Comparison of ENCODE assay signal across 7 cellular contexts in the genomic region with DNA sequence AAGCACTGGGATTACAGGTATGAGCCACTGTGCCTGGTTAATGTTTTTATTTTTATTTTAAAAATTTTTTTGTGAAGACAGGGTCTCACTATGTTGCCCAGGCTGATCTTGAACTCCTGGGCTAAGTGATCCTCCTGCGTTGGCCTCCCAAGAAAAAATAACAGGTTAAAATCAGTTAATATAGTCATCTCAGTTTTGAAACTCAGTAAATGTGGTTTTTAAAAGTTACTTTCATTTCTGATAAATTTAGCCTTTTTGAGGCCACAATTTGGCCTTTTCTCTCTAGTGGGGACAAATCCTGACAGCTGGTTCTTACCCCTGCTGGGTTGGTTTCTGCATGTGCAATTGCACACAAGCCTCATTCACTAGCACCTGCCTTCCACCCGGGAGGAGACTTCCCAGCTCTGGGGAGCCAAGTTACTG. TPM values are rescaled to one million over a fixed set of nuclear protein-coding genes. Genes with fewer than 3 reads are reported as not detected.
A peak's percentile ranks its signal among the peaks of the same experiment; 100 is the strongest.
DNase-seq lines count a peak whose midpoint lies in the region; ATAC-seq and TF ChIP-seq lines count a peak whose summit lies in the region.
"Had no signal": no experiment of that assay in that cellular context is flagged by ENCODE, and none has a peak within 500 bp of the region (broad histone marks: within the 10 kb centered on the region; RNA-seq: fewer than 3 reads in every experiment).

No MANE protein-coding gene starts in this region.

- intact Hi-C loops in esophagus muscularis mucosa (cut with DNase I) = no loop called here

- H3K27ac ChIP-seq in BLaER1 = 0 out of 2 replicates have a peak overlapping the region, but pooled peaks have one; percentile 3
- H3K27ac ChIP-seq in esophagus muscularis mucosa (replicated peaks in 1 of 4) = no peak overlapping the region
- H3K27ac ChIP-seq: SJSA1 had no signal

- H3K36me3 ChIP-seq in BLaER1 (peaks cover 74% of the 10 kb centered on the region), esophagus muscularis mucosa (peaks cover 12 to 71% (median 52%) of the 10 kb centered on the region in 4 donors)

- ATAC-seq in GM19467 (IDR thresholded peaks at IDR 0.05; ENCODE audit: unreplicated experiment) (peak; percentile 55), HG03442 (IDR thresholded peaks at IDR 0.05; ENCODE audit: unreplicated experiment) (peak; percentile 68)

- DNase-seq in occipital lobe (lab: John Stamatoyannopoulos, UW) (no peak), esophagus muscularis mucosa (ENCODE audit: extremely low spot score) (no peak), DMS114 treated with DMSO at 0.1 percent for 48 hours (lab: John Stamatoyannopoulos, UW; ENCODE audit: unreplicated experiment) (no peak)

- H3K4me2 ChIP-seq in BLaER1 = peak overlapping the region; percentile 27

- peaks cover 20% of the 10 kb centered on the region for H3K4me1 ChIP-seq in BLaER1
- peaks cover 7 to 27% (median 23%) of the 10 kb centered on the region in 4 donors for H3K4me1 ChIP-seq in esophagus muscularis mucosa

- H3K9me3 ChIP-seq in BLaER1 (no peaks in the 10 kb centered on the region), esophagus muscularis mucosa (no peaks in the 10 kb centered on the region)
- H3K9me3 ChIP-seq: SJSA1 had no signal

- H3K4me3 ChIP-seq in BLaER1 (no peak overlapping the region), esophagus muscularis mucosa (no peak overlapping the region)
- H3K4me3 ChIP-seq: SJSA1 had no signal

- 0 out of 2 replicates have a peak, but pooled peaks cover 7% of the 10 kb centered on the region for H4K20me1 ChIP-seq in BLaER1

- no peak for TF ChIP-seq EP300 in esophagus muscularis mucosa (IDR thresholded peaks at IDR 0.05)

- WGBS in esophagus muscularis mucosa = 76% methylated on average over 2 of the region's 2 CpGs

- no peak for TF ChIP-seq CTCF in esophagus muscularis mucosa (IDR thresholded peaks at IDR 0.05)

- H3K9ac ChIP-seq in BLaER1 = no peak overlapping the region

- TF ChIP-seq POLR2A in esophagus muscularis mucosa (IDR thresholded peaks at IDR 0.05; ENCODE audit: low read depth) = no peak

- H3K27me3 ChIP-seq in BLaER1 (no peaks in the 10 kb centered on the region), esophagus muscularis mucosa (no peaks in the 10 kb centered on the region)
- H3K27me3 ChIP-seq: SJSA1 had no signal

RNA-seq across cellular contexts. Expression of gene PMF1, which starts 13.3 kb away (rescaled TPM):
- 29.2 TPM for total RNA-seq in occipital lobe
- total RNA-seq in esophagus muscularis mucosa = 10 to 100 TPM; 45.0 to 60.4 (median 50.2) TPM

RNA-seq across cellular contexts. Expression of gene BGLAP, which starts 15.9 kb away (rescaled TPM):
- not detected for total RNA-seq in occipital lobe
- total RNA-seq in esophagus muscularis mucosa = 1 to 10 TPM in 1 of 4 donors, not detected in 3; 2.4 TPM
- total RNA-seq: SJSA1 had no signal

RNA-seq across cellular contexts. Expression of gene PAQR6, which starts 21.7 kb away (rescaled TPM):
- total RNA-seq in occipital lobe (8.6 TPM), esophagus muscularis mucosa (1 to 10 TPM; 2.2 to 2.9 (median 2.7) TPM)

RNA-seq across cellular contexts. Expression of gene SLC25A44, which starts 32.2 kb away (rescaled TPM):
- total RNA-seq in occipital lobe = 9.7 TPM
- 10 to 100 TPM in 3 of 4 donors, 1 to 10 TPM in 1; 8.3 to 18.2 (median 15.0) TPM for total RNA-seq in esophagus muscularis mucosa

RNA-seq across cellular contexts. Expression of gene SMG5, which starts 56.5 kb away (rescaled TPM):
- 31.2 TPM for total RNA-seq in occipital lobe
- total RNA-seq in esophagus muscularis mucosa = 10 to 100 TPM; 52.3 to 96.1 (median 69.4) TPM
